ENCODE assay signal across 18 cellular contexts in the genomic region with DNA sequence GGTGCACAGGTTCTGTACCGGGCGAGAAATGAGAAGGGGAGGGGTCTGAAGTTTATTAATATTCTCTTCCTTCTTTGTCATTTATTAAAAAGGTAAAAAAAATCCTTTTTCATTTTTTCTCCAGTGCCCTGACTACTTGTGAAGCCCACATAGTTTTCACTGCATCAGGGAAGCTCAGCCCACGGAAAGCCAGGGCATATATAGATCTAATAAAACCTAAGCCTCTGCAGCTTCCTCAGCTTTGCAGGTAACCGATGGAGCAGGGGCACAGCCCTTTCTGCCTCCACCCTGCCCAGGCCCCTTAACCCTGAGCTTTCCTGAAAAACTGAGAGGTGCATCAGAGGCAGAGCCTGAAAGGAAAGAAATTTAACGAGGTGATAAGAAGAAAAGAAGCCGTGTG.
DNase-seq lines count a peak whose midpoint lies in the region; ATAC-seq and TF ChIP-seq lines count a peak whose summit lies in the region.
"Had no signal": no experiment of that assay in that cellular context is flagged by ENCODE, and none has a peak within 500 bp of the region (broad histone marks: within the 10 kb centered on the region; RNA-seq: fewer than 3 reads in every experiment).

No MANE protein-coding gene starts in this region.

- no peak overlapping the region for H3K27ac Mint-ChIP-seq in GM23338
- H3K27ac Mint-ChIP-seq: B cell; CD8-positive, alpha-beta T cell; H9 had no signal

- peaks cover 2% of the 10 kb centered on the region; the same call in 2 of the 3 replicates for H3K36me3 Mint-ChIP-seq in GM23338 (ENCODE audit: low read depth)
- H3K36me3 Mint-ChIP-seq: CD8-positive, alpha-beta T cell had no signal

- H3K36me3 ChIP-seq in GM23338 (ENCODE audit: insufficient read depth) = no peaks in the 10 kb centered on the region
- no peaks in the 10 kb centered on the region for H3K36me3 ChIP-seq in Loucy (ENCODE audit: insufficient read depth, low read length)
- no peaks in the 10 kb centered on the region for H3K36me3 ChIP-seq in neural cell (ENCODE audit: insufficient read depth, low read length)
- H3K36me3 ChIP-seq: BLaER1 treated with 17β-estradiol and CSF1 and Interleukin-3, amounts not matched to agents 10 nM and 100 nM had no signal

- H3K9me3 ChIP-seq in Loucy (ENCODE audit: insufficient read depth, low read depth, low read length) (no peaks in the 10 kb centered on the region), neural cell (ENCODE audit: low read length) (no peaks in the 10 kb centered on the region)
- H3K9me3 ChIP-seq: BLaER1 treated with 17β-estradiol and CSF1 and Interleukin-3, amounts not matched to agents 10 nM and 100 nM had no signal

- no peak for TF ChIP-seq RAD21 in neural cell (conservative IDR thresholded peaks at IDR 0.05)

- no peak overlapping the region for H3K4me3 Mint-ChIP-seq in GM23338
- H3K4me3 Mint-ChIP-seq: B cell; CD8-positive, alpha-beta T cell; H9 had no signal

- H3K9me3 Mint-ChIP-seq in GM23338 = peaks cover 2% of the 10 kb centered on the region; the same call in 1 of the 3 replicates

- H3K79me2 ChIP-seq in GM23338 (replicated peaks; ENCODE audit: insufficient read depth) (no peaks in the 10 kb centered on the region), Loucy (ENCODE audit: insufficient read depth, low read length) (no peaks in the 10 kb centered on the region), neural cell (replicated peaks; ENCODE audit: insufficient read depth, low read length) (no peaks in the 10 kb centered on the region)

- no peak overlapping the region for H3K4me3 ChIP-seq in GM23338
- no peak overlapping the region for H3K4me3 ChIP-seq in Loucy (ENCODE audit: low read length, poor library complexity, severe bottlenecking)
- peak overlapping the region; percentile 41 for H3K4me3 ChIP-seq in neural cell (ENCODE audit: low read length)
- H3K4me3 ChIP-seq: BLaER1 treated with 17β-estradiol and CSF1 and Interleukin-3, amounts not matched to agents 10 nM and 100 nM; GM12878 had no signal

- TF ChIP-seq CTCF in GM23338 (conservative IDR thresholded peaks at IDR 0.05; ENCODE audit: low read depth in 2 of 2) (no peak), Loucy (conservative IDR thresholded peaks at IDR 0.05; ENCODE audit: low read length) (no peak), neural cell (IDR thresholded peaks at IDR 0.05; ENCODE audit: poor library complexity, severe bottlenecking) (no peak)

- no peak for TF ChIP-seq EP300 in neural cell (conservative IDR thresholded peaks at IDR 0.05; ENCODE audit: poor library complexity, severe bottlenecking)

- peaks cover 7% of the 10 kb centered on the region for H3K27me3 Mint-ChIP-seq in GM23338 (ENCODE audit: insufficient read depth, low read depth, poor library complexity)
- H3K27me3 Mint-ChIP-seq: B cell had no signal

- H3K27ac ChIP-seq in GM23338 (ENCODE audit: low read depth) (no peak overlapping the region), caudate nucleus (ENCODE audit: low read depth, low read length) (peak overlapping the region; percentile 82), neural cell (ENCODE audit: low read length) (no peak overlapping the region)
- H3K27ac ChIP-seq: BLaER1 treated with 17β-estradiol and CSF1 and Interleukin-3, amounts not matched to agents 10 nM and 100 nM; HL-60 had no signal

- H3K4me2 ChIP-seq in GM23338 (0 out of 2 replicates have a peak overlapping the region, but pooled peaks have one; percentile 7), Loucy (ENCODE audit: low read depth, low read length, poor library complexity, severe bottlenecking) (no peak overlapping the region), neural cell (ENCODE audit: low read length) (no peak overlapping the region)
- H3K4me2 ChIP-seq: BLaER1 treated with 17β-estradiol and CSF1 and Interleukin-3, amounts not matched to agents 10 nM and 100 nM had no signal

- H3F3A ChIP-seq in GM23338 (replicated peaks; ENCODE audit: low read depth) (no peaks in the 10 kb centered on the region), Loucy (ENCODE audit: low read depth) (no peaks in the 10 kb centered on the region), neural cell (ENCODE audit: insufficient read depth, low read length, poor library complexity, severe bottlenecking) (no peaks in the 10 kb centered on the region)

- H2AFZ ChIP-seq in GM23338 (peak overlapping the region; percentile 80), Loucy (ENCODE audit: low read length) (peak overlapping the region; percentile 48; the same call in 1 of the 2 replicates), neural cell (ENCODE audit: low read depth, low read length) (no peak overlapping the region)

- H3K9ac ChIP-seq in Loucy (ENCODE audit: low read depth, low read length, poor library complexity, severe bottlenecking) = no peak overlapping the region
- H3K9ac ChIP-seq in neural cell (ENCODE audit: low read length) = no peak overlapping the region
- H3K9ac ChIP-seq: BLaER1 treated with 17β-estradiol and CSF1 and Interleukin-3, amounts not matched to agents 10 nM and 100 nM had no signal

- H3K4me1 Mint-ChIP-seq in GM23338 = peaks cover 13% of the 10 kb centered on the region
- H3K4me1 Mint-ChIP-seq: B cell had no signal

- DNase-seq in GM23338 (ENCODE audit: low spot score) = no peak
- DNase-seq in caudate nucleus (lab: John Stamatoyannopoulos, UW) = peak in 22 of 61 donors; percentile 5 to 77 (median 36)
- DNase-seq: Calu3; CD8-positive, alpha-beta T cell; DMS53; DND-41; EL; GOT3; H9 had no signal

- H3K4me1 ChIP-seq in GM23338 (ENCODE audit: insufficient read depth) = peaks cover 19% of the 10 kb centered on the region
- peaks cover 7% of the 10 kb centered on the region for H3K4me1 ChIP-seq in Loucy (ENCODE audit: insufficient read depth, low read length, poor library complexity, severe bottlenecking)
- H3K4me1 ChIP-seq: BLaER1 treated with 17β-estradiol and CSF1 and Interleukin-3, amounts not matched to agents 10 nM and 100 nM had no signal

- H3K9me2 ChIP-seq in GM23338 (ENCODE audit: insufficient read depth) = 0 out of 2 replicates have a peak, but pooled peaks cover 5% of the 10 kb centered on the region
- H3K9me2 ChIP-seq in Loucy (replicated peaks; ENCODE audit: low read depth, low read length) = no peaks in the 10 kb centered on the region
- no peaks in the 10 kb centered on the region for H3K9me2 ChIP-seq in neural cell (ENCODE audit: insufficient read depth, low read length)

- H3K27me3 ChIP-seq in GM23338 (ENCODE audit: insufficient read depth) (no peaks in the 10 kb centered on the region), Loucy (ENCODE audit: insufficient read depth, low read length, poor library complexity, severe bottlenecking) (no peaks in the 10 kb centered on the region), neural cell (ENCODE audit: insufficient read depth, low read depth, low read length) (peaks cover 12% of the 10 kb centered on the region)

- H4K20me1 ChIP-seq in GM23338 (replicated peaks; ENCODE audit: insufficient read depth) = no peaks in the 10 kb centered on the region
- H4K20me1 ChIP-seq in Loucy (ENCODE audit: insufficient read depth, low read length, poor library complexity, severe bottlenecking) = no peaks in the 10 kb centered on the region
- no peaks in the 10 kb centered on the region for H4K20me1 ChIP-seq in neural cell (ENCODE audit: insufficient read depth)
- H4K20me1 ChIP-seq: BLaER1 treated with 17β-estradiol and CSF1 and Interleukin-3, amounts not matched to agents 10 nM and 100 nM had no signal

- no peak for ATAC-seq in GM23338
- no peak for ATAC-seq in HG02610 (IDR thresholded peaks at IDR 0.05; ENCODE audit: unreplicated experiment)
- ATAC-seq in GM18502 (IDR thresholded peaks at IDR 0.05; ENCODE audit: poor library complexity, unreplicated experiment) = no peak
- no peak for ATAC-seq in HG03378 (IDR thresholded peaks at IDR 0.05; ENCODE audit: unreplicated experiment)
- ATAC-seq: CD8-positive, alpha-beta T cell; GM12878 had no signal

TF ChIP-seq in GM23338, 12 proteins besides CTCF, POLR2A, EP300 and RAD21 (continues in another document):
- TF ChIP-seq EZH2 (IDR thresholded peaks at IDR 0.05; ENCODE audit: low read depth, unreplicated experiment) = no peak
- TF ChIP-seq NANOG (IDR thresholded peaks at IDR 0.05; ENCODE audit: borderline replicate concordance) = no peak
- no peak for TF ChIP-seq EZH2phosphoT487 (IDR thresholded peaks at IDR 0.05; ENCODE audit: unreplicated experiment)
- TF ChIP-seq POLR2AphosphoS5 (IDR thresholded peaks at IDR 0.05; ENCODE audit: low read depth) = no peak
- no peak for TF ChIP-seq STAT1 (IDR thresholded peaks at IDR 0.05; ENCODE audit: unreplicated experiment)
- no peak for TF ChIP-seq ZNF114 (CRISPR knock-in tag; IDR thresholded peaks at IDR 0.05)
- TF ChIP-seq ZNF331 (CRISPR knock-in tag; IDR thresholded peaks at IDR 0.05; ENCODE audit: low read depth) = no peak
- TF ChIP-seq, protein P1, sequence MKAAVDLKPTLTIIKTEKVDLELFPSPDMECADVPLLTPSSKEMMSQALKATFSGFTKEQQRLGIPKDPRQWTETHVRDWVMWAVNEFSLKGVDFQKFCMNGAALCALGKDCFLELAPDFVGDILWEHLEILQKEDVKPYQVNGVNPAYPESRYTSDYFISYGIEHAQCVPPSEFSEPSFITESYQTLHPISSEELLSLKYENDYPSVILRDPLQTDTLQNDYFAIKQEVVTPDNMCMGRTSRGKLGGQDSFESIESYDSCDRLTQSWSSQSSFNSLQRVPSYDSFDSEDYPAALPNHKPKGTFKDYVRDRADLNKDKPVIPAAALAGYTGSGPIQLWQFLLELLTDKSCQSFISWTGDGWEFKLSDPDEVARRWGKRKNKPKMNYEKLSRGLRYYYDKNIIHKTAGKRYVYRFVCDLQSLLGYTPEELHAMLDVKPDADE (IDR thresholded peaks at IDR 0.05) = no peak

TF ChIP-seq in neural cell, 6 proteins besides CTCF, POLR2A, EP300 and RAD21 (continues in another document):
- TF ChIP-seq MXI1 (conservative IDR thresholded peaks at IDR 0.05; ENCODE audit: poor library complexity, severe bottlenecking) (no peak), SMC3 (conservative IDR thresholded peaks at IDR 0.05; ENCODE audit: poor library complexity) (no peak), POLR2AphosphoS5 (IDR thresholded peaks at IDR 0.05) (no peak), EZH2 (IDR thresholded peaks at IDR 0.05; ENCODE audit: borderline replicate concordance, insufficient read depth, low read length, poor library complexity, severe bottlenecking) (no peak), TAF1 (IDR thresholded peaks at IDR 0.05; ENCODE audit: low read depth) (no peak)
